ENCODE assay signal across 9 cellular contexts in genomic region chr3:36904641-36905040, GRCh38. TPM values are rescaled to one million over a fixed set of nuclear protein-coding genes. Genes with fewer than 3 reads are reported as not detected.
DNase-seq lines count a peak whose midpoint lies in the region; ATAC-seq and TF ChIP-seq lines count a peak whose summit lies in the region.
"Had no signal": no experiment of that assay in that cellular context is flagged by ENCODE, and none has a peak within 500 bp of the region (broad histone marks: within the 10 kb centered on the region; RNA-seq: fewer than 3 reads in every experiment).

No MANE protein-coding gene starts in this region.

- POLR2A ChIA-PET in naive thymus-derived CD4-positive, alpha-beta T cell (lab: Charles Lee): interaction anchor here (0.9 to 7.0 kb wide), 8 partner anchors 11 to 89 kb away, joined by 3 to 62 read pairs (median 4); partner anchors contain the start of genes EPM2AIP1, MLH1 and TRANK1

- peak overlapping the region in 7 of 10 donors; percentile 6 to 95 (median 35) for H3K4me3 Mint-ChIP-seq in naive thymus-derived CD4-positive, alpha-beta T cell

- TF ChIP-seq CTCF in colonic mucosa (IDR thresholded peaks at IDR 0.05): peak; percentile 22

- H3K27ac Mint-ChIP-seq in naive thymus-derived CD4-positive, alpha-beta T cell: peak overlapping the region in 8 of 9 donors; percentile 69 to 97 (median 92)
- no peak overlapping the region for H3K27ac Mint-ChIP-seq in activated naive CD4-positive, alpha-beta T cell treated with anti-CD3 and anti-CD28 coated beads, Interleukin-2, amount 50 U/mL, for 72 hours
- H3K27ac Mint-ChIP-seq: activated naive CD8-positive, alpha-beta T cell treated with anti-CD3 and anti-CD28 coated beads, Interleukin-2, amount 10 ng/mL, durations not matched to agents 7 days and 5 days had no signal

- H3K4me1 Mint-ChIP-seq in naive thymus-derived CD4-positive, alpha-beta T cell: peaks cover 54 to 90% (median 84%) of the 10 kb centered on the region in 7 donors

- no peak overlapping the region for H3K4me3 ChIP-seq in colonic mucosa
- H3K4me3 ChIP-seq in naive thymus-derived CD4-positive, alpha-beta T cell (ENCODE audit: low read length): no peak overlapping the region

- intact Hi-C loops in colonic mucosa (cut with DNase I): loop anchor here (5.0 kb wide), 1 partner anchor 53 kb away; no protein-coding TSS in a partner anchor
- intact Hi-C loops in naive thymus-derived CD4-positive, alpha-beta T cell (cut with micrococcal nuclease): no loop called here

- peaks cover 9% of the 10 kb centered on the region for H3K4me1 ChIP-seq in colonic mucosa
- H3K4me1 ChIP-seq in naive thymus-derived CD4-positive, alpha-beta T cell (ENCODE audit: control insufficient read depth in 2 of 2, insufficient read depth in 2 of 2, low read length in 2 of 2): peaks cover 42 to 60% of the 10 kb centered on the region in 2 donors

- H3K36me3 Mint-ChIP-seq in naive thymus-derived CD4-positive, alpha-beta T cell: peaks cover 9 to 44% (median 36%) of the 10 kb centered on the region in 5 donors
- H3K36me3 Mint-ChIP-seq in activated naive CD4-positive, alpha-beta T cell treated with anti-CD3 and anti-CD28 coated beads, Interleukin-2, amount 50 U/mL, for 72 hours: peaks cover 6 to 19% of the 10 kb centered on the region in 2 donors

- CTCF ChIA-PET in naive thymus-derived CD4-positive, alpha-beta T cell (lab: Charles Lee): interaction anchor here (0.6 to 4.3 kb wide), 4 partner anchors 10 to 130 kb away, joined by 3 to 27 read pairs (median 6); no protein-coding TSS in a partner anchor

- H3K9me3 Mint-ChIP-seq in naive thymus-derived CD4-positive, alpha-beta T cell: no peaks in the 10 kb centered on the region
- H3K9me3 Mint-ChIP-seq in activated naive CD4-positive, alpha-beta T cell treated with anti-CD3 and anti-CD28 coated beads, Interleukin-2, amount 50 U/mL, for 72 hours: no peaks in the 10 kb centered on the region
- H3K9me3 Mint-ChIP-seq: activated naive CD8-positive, alpha-beta T cell treated with anti-CD3 and anti-CD28 coated beads, Interleukin-2, amount 10 ng/mL, durations not matched to agents 7 days and 5 days had no signal

- H3K9me3 ChIP-seq in colonic mucosa: no peaks in the 10 kb centered on the region
- H3K9me3 ChIP-seq in naive thymus-derived CD4-positive, alpha-beta T cell (ENCODE audit: control insufficient read depth in 2 of 3, low read length in 3 of 3): no peaks in the 10 kb centered on the region

- H3K27me3 Mint-ChIP-seq in naive thymus-derived CD4-positive, alpha-beta T cell: no peaks in the 10 kb centered on the region
- H3K27me3 Mint-ChIP-seq: activated naive CD8-positive, alpha-beta T cell treated with anti-CD3 and anti-CD28 coated beads, Interleukin-2, amount 10 ng/mL, durations not matched to agents 7 days and 5 days had no signal

- no peak overlapping the region for H3K9ac ChIP-seq in colonic mucosa (ENCODE audit: low read depth in 2 of 2, low read length in 2 of 2)

- H3K27ac ChIP-seq in colonic mucosa: no peak overlapping the region
- H3K27ac ChIP-seq in naive thymus-derived CD4-positive, alpha-beta T cell (ENCODE audit: low read depth, low read length): peak overlapping the region; percentile 26

- no peak for ATAC-seq in naive thymus-derived CD4-positive, alpha-beta T cell
- ATAC-seq in activated naive CD4-positive, alpha-beta T cell treated with anti-CD3 and anti-CD28 coated beads, Interleukin-2, amount 50 U/mL, for 72 hours: no peak
- ATAC-seq in GM21515 (IDR thresholded peaks at IDR 0.05; ENCODE audit: unreplicated experiment): no peak
- no peak for ATAC-seq in GM18520 (IDR thresholded peaks at IDR 0.05; ENCODE audit: unreplicated experiment)

- no peaks in the 10 kb centered on the region for H3K36me3 ChIP-seq in colonic mucosa
- H3K36me3 ChIP-seq in naive thymus-derived CD4-positive, alpha-beta T cell (ENCODE audit: control insufficient read depth in 2 of 3, insufficient read depth in 3 of 3, low read length in 3 of 3): peaks cover 3 to 14% (median 4%) of the 10 kb centered on the region in 3 experiments

- DNase-seq in DMS114 treated with DMSO at 0.1 percent for 48 hours (lab: John Stamatoyannopoulos, UW; ENCODE audit: unreplicated experiment) (peak; percentile 4), MV-4-11 (lab: John Stamatoyannopoulos, UW) (peak; percentile 40), colonic mucosa (no peak), NCI-H2081 treated with DMSO at 0.1 percent for 48 hours (lab: John Stamatoyannopoulos, UW) (no peak)
- no peak for DNase-seq in naive thymus-derived CD4-positive, alpha-beta T cell
- no peak for DNase-seq in activated naive CD4-positive, alpha-beta T cell treated with anti-CD3 and anti-CD28 coated beads, Interleukin-2, amount 50 U/mL, for 72 hours (ENCODE audit: low spot score in 2 of 2)
- DNase-seq: activated naive CD8-positive, alpha-beta T cell treated with anti-CD3 and anti-CD28 coated beads, Interleukin-2, amount 10 ng/mL, durations not matched to agents 7 days and 5 days had no signal

- H3K27me3 ChIP-seq in colonic mucosa: no peaks in the 10 kb centered on the region
- no peaks in the 10 kb centered on the region for H3K27me3 ChIP-seq in naive thymus-derived CD4-positive, alpha-beta T cell (ENCODE audit: control insufficient read depth in 2 of 2, insufficient read depth in 2 of 2, low read length in 2 of 2)

RNA-seq across cellular contexts. Expression of gene TRANK1, which starts 40.2 kb away (rescaled TPM):
- total RNA-seq in colonic mucosa: 10 to 100 TPM; 21.3 to 50.7 TPM
- 100 to 1,000 TPM in 2 of 5 experiments, 10 to 100 TPM in 3; 64.3 to 113 (median 82.6) TPM for total RNA-seq in naive thymus-derived CD4-positive, alpha-beta T cell
- polyA plus RNA-seq in naive thymus-derived CD4-positive, alpha-beta T cell: 10 to 100 TPM; 29.6 to 45.2 TPM
- 10 to 100 TPM; 16.8 to 21.5 TPM for total RNA-seq in activated naive CD4-positive, alpha-beta T cell treated with anti-CD3 and anti-CD28 coated beads, Interleukin-2, amount 50 U/mL, for 72 hours

Comparison
In these comparisons a context has a peak if more than half of its experiments do, and no peak if none do; other contexts are left out.
1. DNase-seq: peak in DMS114 treated with DMSO at 0.1 percent for 48 hours (single experiment) and MV-4-11 (single experiment); none in colonic mucosa (single experiment), naive thymus-derived CD4-positive, alpha-beta T cell (0 of 9), activated naive CD4-positive, alpha-beta T cell treated with anti-CD3 and anti-CD28 coated beads, Interleukin-2, amount 50 U/mL, for 72 hours (0 of 2) and NCI-H2081 treated with DMSO at 0.1 percent for 48 hours (single experiment).
2. H3K27ac Mint-ChIP-seq: peak in naive thymus-derived CD4-positive, alpha-beta T cell (8 of 9); none in activated naive CD4-positive, alpha-beta T cell treated with anti-CD3 and anti-CD28 coated beads, Interleukin-2, amount 50 U/mL, for 72 hours (0 of 2).